In the genomic region with DNA sequence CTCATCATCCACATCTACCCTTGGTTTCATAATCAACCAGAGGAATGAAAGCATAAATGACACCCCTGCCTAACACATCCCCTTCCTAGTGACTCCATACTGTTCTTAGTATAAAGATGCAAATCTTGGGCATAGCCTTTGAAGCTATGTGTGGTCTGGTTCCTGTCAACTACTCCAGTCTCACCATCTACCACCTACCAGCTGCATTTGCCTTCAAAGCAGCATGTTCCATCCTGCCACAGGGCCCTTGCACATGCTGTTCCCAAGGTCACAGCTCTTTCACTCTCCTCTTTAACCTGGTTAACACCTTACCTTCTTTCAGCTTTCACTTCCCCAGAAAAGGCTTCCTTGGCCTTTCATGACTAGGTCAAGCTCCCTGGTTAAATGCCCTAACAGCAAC, we compare ENCODE assay signal across 16 cellular contexts.
DNase-seq lines count a peak whose midpoint lies in the region; ATAC-seq and TF ChIP-seq lines count a peak whose summit lies in the region.
"Had no signal": no experiment of that assay in that cellular context is flagged by ENCODE, and none has a peak within 500 bp of the region (broad histone marks: within the 10 kb centered on the region; RNA-seq: fewer than 3 reads in every experiment).

No MANE protein-coding gene starts in this region.

- H3K27ac ChIP-seq in CD4-positive, CD25-positive, alpha-beta regulatory T cell (ENCODE audit: insufficient read depth, low read length, poor library complexity, severe bottlenecking), result no peak overlapping the region
- no peak overlapping the region for H3K27ac ChIP-seq in heart right ventricle
- H3K27ac ChIP-seq: adrenal gland, foreskin keratinocyte, RWPE1 had no signal

- no peak overlapping the region for H3K4me3 ChIP-seq in CD4-positive, CD25-positive, alpha-beta regulatory T cell (ENCODE audit: low read depth, low read length)
- H3K4me3 ChIP-seq in GM06990 (replicated peaks; ENCODE audit: low read depth, low read length), result no peak overlapping the region
- no peak overlapping the region for H3K4me3 ChIP-seq in mucosa of descending colon
- no peak overlapping the region for H3K4me3 ChIP-seq in heart right ventricle
- H3K4me3 ChIP-seq: adrenal gland had no signal

- no peak for ATAC-seq in CD4-positive, CD25-positive, alpha-beta regulatory T cell (ENCODE audit: low read depth in 2 of 2)
- ATAC-seq in mucosa of descending colon (no peak), heart right ventricle (no peak)
- ATAC-seq: foreskin keratinocyte had no signal

- H3K9me3 Mint-ChIP-seq in CD4-positive, CD25-positive, alpha-beta regulatory T cell, result peaks cover 0 to 6% (median 0%) of the 10 kb centered on the region in 7 donors
- H3K9me3 Mint-ChIP-seq in activated T-cell treated with anti-CD3 and anti-CD28 coated beads, Interleukin-2, amount 50 U/mL, for 24 hours, result no peaks in the 10 kb centered on the region
- no peaks in the 10 kb centered on the region for H3K9me3 Mint-ChIP-seq in nephron progenitor cell
- H3K9me3 Mint-ChIP-seq: H9 had no signal

- no peak for TF ChIP-seq CTCF in GM06990 (IDR thresholded peaks at IDR 0.05; ENCODE audit: insufficient read depth, low read length, poor library complexity, severe bottlenecking)
- no peak for TF ChIP-seq CTCF in nephron progenitor cell (IDR thresholded peaks at IDR 0.05)
- TF ChIP-seq CTCF in mucosa of descending colon (IDR thresholded peaks at IDR 0.05), result no peak
- no peak for TF ChIP-seq CTCF in heart right ventricle (IDR thresholded peaks at IDR 0.05)

- H3K9me3 ChIP-seq in CD4-positive, CD25-positive, alpha-beta regulatory T cell (ENCODE audit: control insufficient read depth in 2 of 2, low read length in 2 of 2), result no peaks in the 10 kb centered on the region
- H3K9me3 ChIP-seq in mucosa of descending colon (no peaks in the 10 kb centered on the region), heart right ventricle (no peaks in the 10 kb centered on the region)
- H3K9me3 ChIP-seq: adrenal gland had no signal

- H3K4me3 Mint-ChIP-seq in CD4-positive, CD25-positive, alpha-beta regulatory T cell, result no peak overlapping the region
- peak overlapping the region; percentile 44 for H3K4me3 Mint-ChIP-seq in activated T-cell treated with anti-CD3 and anti-CD28 coated beads, Interleukin-2, amount 50 U/mL, for 24 hours
- H3K4me3 Mint-ChIP-seq in nephron progenitor cell, result no peak overlapping the region
- H3K4me3 Mint-ChIP-seq: B cell, H9, IgD-negative memory B cell had no signal

- H3K27me3 ChIP-seq in CD4-positive, CD25-positive, alpha-beta regulatory T cell (ENCODE audit: control insufficient read depth, insufficient read depth, low read length), result no peaks in the 10 kb centered on the region
- H3K27me3 ChIP-seq in GM06990 (replicated peaks; ENCODE audit: control insufficient read depth, insufficient read depth, low read length), result no peaks in the 10 kb centered on the region
- H3K27me3 ChIP-seq in heart right ventricle, result no peaks in the 10 kb centered on the region
- H3K27me3 ChIP-seq: adrenal gland, foreskin keratinocyte had no signal

- H3K27me3 Mint-ChIP-seq in CD4-positive, CD25-positive, alpha-beta regulatory T cell, result no peaks in the 10 kb centered on the region
- no peaks in the 10 kb centered on the region for H3K27me3 Mint-ChIP-seq in activated T-cell treated with anti-CD3 and anti-CD28 coated beads, Interleukin-2, amount 50 U/mL, for 24 hours
- H3K27me3 Mint-ChIP-seq in nephron progenitor cell (ENCODE audit: low read depth, poor library complexity), result peaks cover 7% of the 10 kb centered on the region
- H3K27me3 Mint-ChIP-seq: B cell had no signal

- peak overlapping the region in 2 of 3 donors; percentile 4 to 42 for H3K27ac Mint-ChIP-seq in CD4-positive, CD25-positive, alpha-beta regulatory T cell
- H3K27ac Mint-ChIP-seq in activated T-cell treated with anti-CD3 and anti-CD28 coated beads, Interleukin-2, amount 50 U/mL, for 24 hours, result peak overlapping the region; percentile 92
- peak overlapping the region; percentile 26 for H3K27ac Mint-ChIP-seq in nephron progenitor cell
- H3K27ac Mint-ChIP-seq: B cell, H9, IgD-negative memory B cell had no signal

- DNase-seq in CD4-positive, CD25-positive, alpha-beta regulatory T cell, result peak in 1 of 3 donors; percentile 18
- peak; percentile 53 for DNase-seq in GM06990 (ENCODE audit: extremely low read depth, insufficient read length)
- DNase-seq in activated T-cell treated with anti-CD3 and anti-CD28 coated beads, Interleukin-2, amount 50 U/mL, for 24 hours, result peak; percentile 62
- no peak for DNase-seq in nephron progenitor cell
- DNase-seq in mucosa of descending colon, result no peak
- no peak for DNase-seq in AG20443 (ENCODE audit: low spot score)
- no peak for DNase-seq in HuH-7.5 (ENCODE audit: low spot score)
- DNase-seq in heart right ventricle, result no peak
- DNase-seq: adrenal gland, foreskin keratinocyte, H9, NCI-H1092, NCI-H2171 had no signal

- no peaks in the 10 kb centered on the region for H3K36me3 Mint-ChIP-seq in CD4-positive, CD25-positive, alpha-beta regulatory T cell
- no peaks in the 10 kb centered on the region for H3K36me3 Mint-ChIP-seq in activated T-cell treated with anti-CD3 and anti-CD28 coated beads, Interleukin-2, amount 50 U/mL, for 24 hours (ENCODE audit: low read depth)
- H3K36me3 Mint-ChIP-seq in nephron progenitor cell (ENCODE audit: low read depth), result peaks cover 5% of the 10 kb centered on the region

- no peaks in the 10 kb centered on the region for H3K36me3 ChIP-seq in CD4-positive, CD25-positive, alpha-beta regulatory T cell (ENCODE audit: control insufficient read depth, insufficient read depth, low read length)
- no peaks in the 10 kb centered on the region for H3K36me3 ChIP-seq in GM06990 (ENCODE audit: control insufficient read depth, insufficient read depth, low read length)
- H3K36me3 ChIP-seq in mucosa of descending colon (ENCODE audit: low read depth), result no peaks in the 10 kb centered on the region
- H3K36me3 ChIP-seq in heart right ventricle, result no peaks in the 10 kb centered on the region
- H3K36me3 ChIP-seq: adrenal gland had no signal

- intact Hi-C loops in mucosa of descending colon (cut with DNase I, micrococcal nuclease), result no loop called here
- intact Hi-C loops in heart right ventricle (cut with DNase I), result no loop called here

- H3K4me1 Mint-ChIP-seq in CD4-positive, CD25-positive, alpha-beta regulatory T cell, result peaks cover 50 to 72% (median 61%) of the 10 kb centered on the region in 4 donors
- H3K4me1 Mint-ChIP-seq in activated T-cell treated with anti-CD3 and anti-CD28 coated beads, Interleukin-2, amount 50 U/mL, for 24 hours (ENCODE audit: low read depth), result peaks cover 88% of the 10 kb centered on the region
- H3K4me1 Mint-ChIP-seq in nephron progenitor cell, result peaks cover 42% of the 10 kb centered on the region
- H3K4me1 Mint-ChIP-seq: B cell had no signal

- peaks cover 22% of the 10 kb centered on the region for H3K4me1 ChIP-seq in CD4-positive, CD25-positive, alpha-beta regulatory T cell (ENCODE audit: control insufficient read depth, insufficient read depth, low read length, poor library complexity, severe bottlenecking)
- no peaks in the 10 kb centered on the region for H3K4me1 ChIP-seq in mucosa of descending colon (ENCODE audit: low read depth)
- peaks cover 0 to 21% (median 0%) of the 10 kb centered on the region in 9 donors for H3K4me1 ChIP-seq in heart right ventricle

Comparison
In these comparisons a context has a peak if more than half of its experiments do, and no peak if none do; other contexts are left out.
1. DNase-seq: peak in GM06990 (single experiment) and activated T-cell treated with anti-CD3 and anti-CD28 coated beads, Interleukin-2, amount 50 U/mL, for 24 hours (single experiment); none in nephron progenitor cell (single experiment), mucosa of descending colon (0 of 3), AG20443 (single experiment), HuH-7.5 (single experiment) and heart right ventricle (0 of 2).
2. H3K27ac Mint-ChIP-seq: peak in every context shown above with its lines; median percentile 92 in activated T-cell treated with anti-CD3 and anti-CD28 coated beads, Interleukin-2, amount 50 U/mL, for 24 hours; 26 in nephron progenitor cell; 23 in CD4-positive, CD25-positive, alpha-beta regulatory T cell.